ENCODE assay signal across 1 cellular context in the genomic region with DNA sequence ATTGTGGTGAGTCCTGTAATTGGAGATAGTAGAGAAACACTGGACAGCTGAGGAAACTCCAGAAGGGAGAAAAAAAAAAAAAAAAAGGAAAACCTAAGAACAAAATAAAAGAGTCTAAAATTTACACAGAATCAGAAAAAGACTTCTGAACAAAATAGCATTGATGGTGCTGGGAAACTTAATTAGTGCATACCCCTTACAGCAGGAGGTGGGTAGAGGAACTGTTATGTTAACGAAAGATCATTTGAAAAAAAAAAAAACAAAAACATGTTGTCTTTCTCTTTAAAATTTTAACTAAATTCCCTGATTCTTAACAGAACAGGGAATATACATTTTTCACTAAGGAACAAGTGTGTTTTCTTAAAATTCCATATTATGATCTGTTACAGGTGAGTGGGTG.
TF ChIP-seq lines count a peak whose summit lies in the region.

No MANE protein-coding gene starts in this region.

TF ChIP-seq in GM23338, 12 proteins besides CTCF, POLR2A, EP300 and RAD21 (continued from another document):
- TF ChIP-seq, protein P1, sequence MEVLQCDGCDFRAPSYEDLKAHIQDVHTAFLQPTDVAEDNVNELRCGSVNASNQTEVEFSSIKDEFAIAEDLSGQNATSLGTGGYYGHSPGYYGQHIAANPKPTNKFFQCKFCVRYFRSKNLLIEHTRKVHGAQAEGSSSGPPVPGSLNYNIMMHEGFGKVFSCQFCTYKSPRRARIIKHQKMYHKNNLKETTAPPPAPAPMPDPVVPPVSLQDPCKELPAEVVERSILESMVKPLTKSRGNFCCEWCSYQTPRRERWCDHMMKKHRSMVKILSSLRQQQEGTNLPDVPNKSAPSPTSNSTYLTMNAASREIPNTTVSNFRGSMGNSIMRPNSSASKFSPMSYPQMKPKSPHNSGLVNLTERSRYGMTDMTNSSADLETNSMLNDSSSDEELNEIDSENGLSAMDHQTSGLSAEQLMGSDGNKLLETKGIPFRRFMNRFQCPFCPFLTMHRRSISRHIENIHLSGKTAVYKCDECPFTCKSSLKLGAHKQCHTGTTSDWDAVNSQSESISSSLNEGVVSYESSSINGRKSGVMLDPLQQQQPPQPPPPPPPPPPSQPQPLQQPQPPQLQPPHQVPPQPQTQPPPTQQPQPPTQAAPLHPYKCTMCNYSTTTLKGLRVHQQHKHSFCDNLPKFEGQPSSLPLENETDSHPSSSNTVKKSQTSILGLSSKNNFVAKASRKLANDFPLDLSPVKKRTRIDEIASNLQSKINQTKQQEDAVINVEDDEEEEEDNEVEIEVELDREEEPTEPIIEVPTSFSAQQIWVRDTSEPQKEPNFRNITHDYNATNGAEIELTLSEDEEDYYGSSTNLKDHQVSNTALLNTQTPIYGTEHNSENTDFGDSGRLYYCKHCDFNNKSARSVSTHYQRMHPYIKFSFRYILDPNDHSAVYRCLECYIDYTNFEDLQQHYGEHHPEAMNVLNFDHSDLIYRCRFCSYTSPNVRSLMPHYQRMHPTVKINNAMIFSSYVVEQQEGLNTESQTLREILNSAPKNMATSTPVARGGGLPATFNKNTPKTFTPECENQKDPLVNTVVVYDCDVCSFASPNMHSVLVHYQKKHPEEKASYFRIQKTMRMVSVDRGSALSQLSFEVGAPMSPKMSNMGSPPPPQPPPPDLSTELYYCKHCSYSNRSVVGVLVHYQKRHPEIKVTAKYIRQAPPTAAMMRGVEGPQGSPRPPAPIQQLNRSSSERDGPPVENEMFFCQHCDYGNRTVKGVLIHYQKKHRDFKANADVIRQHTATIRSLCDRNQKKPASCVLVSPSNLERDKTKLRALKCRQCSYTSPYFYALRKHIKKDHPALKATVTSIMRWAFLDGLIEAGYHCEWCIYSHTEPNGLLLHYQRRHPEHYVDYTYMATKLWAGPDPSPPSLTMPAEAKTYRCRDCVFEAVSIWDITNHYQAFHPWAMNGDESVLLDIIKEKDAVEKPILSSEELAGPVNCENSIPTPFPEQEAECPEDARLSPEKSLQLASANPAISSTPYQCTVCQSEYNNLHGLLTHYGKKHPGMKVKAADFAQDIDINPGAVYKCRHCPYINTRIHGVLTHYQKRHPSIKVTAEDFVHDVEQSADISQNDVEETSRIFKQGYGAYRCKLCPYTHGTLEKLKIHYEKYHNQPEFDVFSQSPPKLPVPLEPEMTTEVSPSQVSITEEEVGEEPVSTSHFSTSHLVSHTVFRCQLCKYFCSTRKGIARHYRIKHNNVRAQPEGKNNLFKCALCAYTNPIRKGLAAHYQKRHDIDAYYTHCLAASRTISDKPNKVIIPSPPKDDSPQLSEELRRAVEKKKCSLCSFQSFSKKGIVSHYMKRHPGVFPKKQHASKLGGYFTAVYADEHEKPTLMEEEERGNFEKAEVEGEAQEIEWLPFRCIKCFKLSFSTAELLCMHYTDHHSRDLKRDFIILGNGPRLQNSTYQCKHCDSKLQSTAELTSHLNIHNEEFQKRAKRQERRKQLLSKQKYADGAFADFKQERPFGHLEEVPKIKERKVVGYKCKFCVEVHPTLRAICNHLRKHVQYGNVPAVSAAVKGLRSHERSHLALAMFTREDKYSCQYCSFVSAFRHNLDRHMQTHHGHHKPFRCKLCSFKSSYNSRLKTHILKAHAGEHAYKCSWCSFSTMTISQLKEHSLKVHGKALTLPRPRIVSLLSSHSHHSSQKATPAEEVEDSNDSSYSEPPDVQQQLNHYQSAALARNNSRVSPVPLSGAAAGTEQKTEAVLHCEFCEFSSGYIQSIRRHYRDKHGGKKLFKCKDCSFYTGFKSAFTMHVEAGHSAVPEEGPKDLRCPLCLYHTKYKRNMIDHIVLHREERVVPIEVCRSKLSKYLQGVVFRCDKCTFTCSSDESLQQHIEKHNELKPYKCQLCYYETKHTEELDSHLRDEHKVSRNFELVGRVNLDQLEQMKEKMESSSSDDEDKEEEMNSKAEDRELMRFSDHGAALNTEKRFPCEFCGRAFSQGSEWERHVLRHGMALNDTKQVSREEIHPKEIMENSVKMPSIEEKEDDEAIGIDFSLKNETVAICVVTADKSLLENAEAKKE (CRISPR knock-in tag; IDR thresholded peaks at IDR 0.05): no peak
- no peak for TF ChIP-seq EZH2 (IDR thresholded peaks at IDR 0.05; ENCODE audit: low read depth, unreplicated experiment)
- TF ChIP-seq POLR2AphosphoS5 (IDR thresholded peaks at IDR 0.05; ENCODE audit: low read depth): no peak
- TF ChIP-seq STAT1 (IDR thresholded peaks at IDR 0.05; ENCODE audit: unreplicated experiment): no peak
- no peak for TF ChIP-seq EZH2phosphoT487 (IDR thresholded peaks at IDR 0.05; ENCODE audit: unreplicated experiment)
- TF ChIP-seq ZNF331 (CRISPR knock-in tag; IDR thresholded peaks at IDR 0.05; ENCODE audit: low read depth): no peak
- TF ChIP-seq, protein P2, sequence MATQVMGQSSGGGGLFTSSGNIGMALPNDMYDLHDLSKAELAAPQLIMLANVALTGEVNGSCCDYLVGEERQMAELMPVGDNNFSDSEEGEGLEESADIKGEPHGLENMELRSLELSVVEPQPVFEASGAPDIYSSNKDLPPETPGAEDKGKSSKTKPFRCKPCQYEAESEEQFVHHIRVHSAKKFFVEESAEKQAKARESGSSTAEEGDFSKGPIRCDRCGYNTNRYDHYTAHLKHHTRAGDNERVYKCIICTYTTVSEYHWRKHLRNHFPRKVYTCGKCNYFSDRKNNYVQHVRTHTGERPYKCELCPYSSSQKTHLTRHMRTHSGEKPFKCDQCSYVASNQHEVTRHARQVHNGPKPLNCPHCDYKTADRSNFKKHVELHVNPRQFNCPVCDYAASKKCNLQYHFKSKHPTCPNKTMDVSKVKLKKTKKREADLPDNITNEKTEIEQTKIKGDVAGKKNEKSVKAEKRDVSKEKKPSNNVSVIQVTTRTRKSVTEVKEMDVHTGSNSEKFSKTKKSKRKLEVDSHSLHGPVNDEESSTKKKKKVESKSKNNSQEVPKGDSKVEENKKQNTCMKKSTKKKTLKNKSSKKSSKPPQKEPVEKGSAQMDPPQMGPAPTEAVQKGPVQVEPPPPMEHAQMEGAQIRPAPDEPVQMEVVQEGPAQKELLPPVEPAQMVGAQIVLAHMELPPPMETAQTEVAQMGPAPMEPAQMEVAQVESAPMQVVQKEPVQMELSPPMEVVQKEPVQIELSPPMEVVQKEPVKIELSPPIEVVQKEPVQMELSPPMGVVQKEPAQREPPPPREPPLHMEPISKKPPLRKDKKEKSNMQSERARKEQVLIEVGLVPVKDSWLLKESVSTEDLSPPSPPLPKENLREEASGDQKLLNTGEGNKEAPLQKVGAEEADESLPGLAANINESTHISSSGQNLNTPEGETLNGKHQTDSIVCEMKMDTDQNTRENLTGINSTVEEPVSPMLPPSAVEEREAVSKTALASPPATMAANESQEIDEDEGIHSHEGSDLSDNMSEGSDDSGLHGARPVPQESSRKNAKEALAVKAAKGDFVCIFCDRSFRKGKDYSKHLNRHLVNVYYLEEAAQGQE (IDR thresholded peaks at IDR 0.05; ENCODE audit: unreplicated experiment): no peak
- no peak for TF ChIP-seq NANOG (IDR thresholded peaks at IDR 0.05; ENCODE audit: borderline replicate concordance)
